Comparison of ENCODE assay signal across 27 cellular contexts in the genomic region with DNA sequence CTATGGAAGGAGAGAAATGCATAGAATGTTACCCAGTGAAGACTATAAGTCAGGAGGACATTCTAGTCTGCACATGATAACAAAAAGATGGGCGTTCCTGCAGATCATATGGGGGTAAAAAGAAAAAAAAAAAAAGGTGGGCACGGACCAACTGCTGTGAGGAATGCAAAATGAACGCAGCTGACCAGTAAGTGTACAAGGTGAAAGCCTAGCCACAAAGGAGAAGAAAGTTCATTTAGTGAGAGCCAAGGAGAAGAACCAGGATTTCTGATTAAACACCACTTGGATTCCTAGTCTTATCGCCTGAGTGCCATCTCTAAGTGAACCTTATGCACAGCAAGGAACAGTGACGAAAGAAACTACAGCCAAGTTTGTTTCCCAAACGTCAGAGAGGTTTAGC.
"Had no signal": no experiment of that assay in that cellular context is flagged by ENCODE, and none has a peak within 500 bp of the region (broad histone marks: within the 10 kb centered on the region; RNA-seq: fewer than 3 reads in every experiment).

No MANE protein-coding gene starts in this region.

- H3K4me1 Mint-ChIP-seq: activated B cell treated with CpG ODN at 0.5 μM for 24 hours had no signal

- H3K9me3 Mint-ChIP-seq: activated B cell treated with CpG ODN at 0.5 μM for 24 hours; activated naive CD4-positive, alpha-beta T cell treated with anti-CD3 and anti-CD28 coated beads for 36 hours; T-helper 1 cell treated with Interleukin-12 subunit alpha and Interleukin-12 subunit beta and Interleukin-4 antibody, amounts not matched to agents 30 μg/mL and 1 μg/mL, for 36 hours had no signal

- DNase-seq: activated B cell treated with CpG ODN at 0.5 μM for 24 hours; activated CD4-positive, alpha-beta T cell treated with anti-CD3 and anti-CD28 coated beads, Interleukin-2, amount 50 U/mL, for 4 hours; activated CD8-positive, alpha-beta memory T cell treated with anti-CD3 and anti-CD28 coated beads, Interleukin-2, amount 50 U/mL, for 48 hours; activated CD8-positive, alpha-beta T cell treated with anti-CD3 and anti-CD28 coated beads, Interleukin-2, amount 10 ng/mL, durations not matched to agents 7 days and 5 days; activated gamma-delta T cell; activated naive CD4-positive, alpha-beta T cell treated with anti-CD3 and anti-CD28 coated beads for 36 hours; activated naive CD8-positive, alpha-beta T cell treated with anti-CD3 and anti-CD28 coated beads, Interleukin-2, amount 10 ng/mL, durations not matched to agents 7 days and 5 days; activated T-cell treated with anti-CD3 and anti-CD28 coated beads, Interleukin-2, amount 50 U/mL, for 1 hour; adrenal gland; anterior cingulate cortex; cerebellar nuclear complex; colonic mucosa; Karpas-422; MM.1S; NCI-H1105 treated with DMSO at 0.1 percent for 48 hours; NCI-H1436 treated with DMSO at 0.1 percent for 48 hours; NCI-H187; NCI-H2081; NCI-H446; NCI-H524; Peyer's patch; Right ventricle myocardium superior; SW 1271; T-helper 9 cell had no signal

- H3K4me3 Mint-ChIP-seq: activated B cell treated with CpG ODN at 0.5 μM for 24 hours; activated CD8-positive, alpha-beta T cell treated with anti-CD3 and anti-CD28 coated beads, Interleukin-2, amount 10 ng/mL, durations not matched to agents 7 days and 5 days; activated naive CD8-positive, alpha-beta T cell treated with anti-CD3 and anti-CD28 coated beads, Interleukin-2, amount 10 ng/mL, durations not matched to agents 7 days and 5 days; T-helper 1 cell treated with Interleukin-12 subunit alpha and Interleukin-12 subunit beta and Interleukin-4 antibody, amounts not matched to agents 30 μg/mL and 1 μg/mL, for 36 hours had no signal

- H3K27me3 Mint-ChIP-seq: activated naive CD8-positive, alpha-beta T cell treated with anti-CD3 and anti-CD28 coated beads, Interleukin-2, amount 10 ng/mL, durations not matched to agents 7 days and 5 days had no signal

- H3K9me3 ChIP-seq: adrenal gland, colonic mucosa, Peyer's patch, SJSA1 had no signal

- ATAC-seq: activated CD8-positive, alpha-beta T cell treated with anti-CD3 and anti-CD28 coated beads, Interleukin-2, amount 10 ng/mL, durations not matched to agents 7 days and 5 days; SK-N-SH treated with all-trans-retinoic acid at 6 μM for 48 hours had no signal

- H3K27ac Mint-ChIP-seq: activated B cell treated with CpG ODN at 0.5 μM for 24 hours; activated CD8-positive, alpha-beta T cell treated with anti-CD3 and anti-CD28 coated beads, Interleukin-2, amount 10 ng/mL, durations not matched to agents 7 days and 5 days; activated naive CD4-positive, alpha-beta T cell treated with anti-CD3 and anti-CD28 coated beads for 36 hours; activated naive CD8-positive, alpha-beta T cell treated with anti-CD3 and anti-CD28 coated beads, Interleukin-2, amount 10 ng/mL, durations not matched to agents 7 days and 5 days; T-helper 1 cell treated with Interleukin-12 subunit alpha and Interleukin-12 subunit beta and Interleukin-4 antibody, amounts not matched to agents 30 μg/mL and 1 μg/mL, for 36 hours had no signal
